In the genomic region with DNA sequence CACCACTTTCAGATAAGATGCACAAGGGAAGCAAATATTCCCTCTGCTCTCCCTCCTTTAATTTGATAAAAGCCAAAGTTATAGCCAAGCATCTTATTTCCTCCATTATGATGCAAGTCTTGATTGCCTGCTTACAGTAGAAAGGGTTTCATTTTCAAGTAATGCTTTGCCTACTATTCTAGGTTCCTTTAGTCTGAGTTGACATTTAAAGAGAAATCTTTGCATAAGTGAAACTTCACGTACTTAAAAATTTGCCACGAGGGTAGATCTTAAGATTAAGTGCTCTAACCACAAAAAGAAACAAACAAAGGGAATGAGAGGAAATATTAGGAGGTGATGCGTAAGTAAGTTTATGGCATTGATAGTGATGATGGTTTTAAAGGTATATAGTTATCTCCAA, we compare ENCODE assay signal across 10 cellular contexts.
A peak's percentile ranks its signal among the peaks of the same experiment; 100 is the strongest.
DNase-seq lines count a peak whose midpoint lies in the region; ATAC-seq and TF ChIP-seq lines count a peak whose summit lies in the region.
"Had no signal": no experiment of that assay in that cellular context is flagged by ENCODE, and none has a peak within 500 bp of the region (broad histone marks: within the 10 kb centered on the region; RNA-seq: fewer than 3 reads in every experiment).

No MANE protein-coding gene starts in this region.

- H3K9me3 ChIP-seq in A673 (ENCODE audit: low read depth, low read length, poor library complexity, severe bottlenecking): no peaks in the 10 kb centered on the region
- H3K9me3 ChIP-seq: breast epithelium had no signal

- H3K27me3 ChIP-seq in A673 (replicated peaks; ENCODE audit: insufficient read depth, low read depth, low read length, poor library complexity): no peaks in the 10 kb centered on the region
- H3K27me3 ChIP-seq: breast epithelium had no signal

- H3K4me1 Mint-ChIP-seq in activated naive CD8-positive, alpha-beta T cell treated with anti-CD3 and anti-CD28 coated beads, Interleukin-2, amount 10 ng/mL, durations not matched to agents 7 days and 5 days: peaks cover 7% of the 10 kb centered on the region
- no peaks in the 10 kb centered on the region for H3K4me1 Mint-ChIP-seq in glutamatergic neuron (ENCODE audit: low read depth, unreplicated experiment)

- H3K27me3 Mint-ChIP-seq in activated naive CD8-positive, alpha-beta T cell treated with anti-CD3 and anti-CD28 coated beads, Interleukin-2, amount 10 ng/mL, durations not matched to agents 7 days and 5 days: peaks cover 6% of the 10 kb centered on the region
- H3K27me3 Mint-ChIP-seq in glutamatergic neuron (ENCODE audit: unreplicated experiment): no peaks in the 10 kb centered on the region

- H3K36me3 ChIP-seq in A673 (ENCODE audit: insufficient read depth, low read length, poor library complexity, severe bottlenecking): no peaks in the 10 kb centered on the region
- H3K36me3 ChIP-seq: breast epithelium had no signal

- TF ChIP-seq CTCF in A673 (conservative IDR thresholded peaks at IDR 0.05; ENCODE audit: low read depth, low read length) (no peak), glutamatergic neuron (IDR thresholded peaks at IDR 0.05; ENCODE audit: partially characterized antibody, unreplicated experiment) (no peak)

- DNase-seq in activated naive CD8-positive, alpha-beta T cell treated with anti-CD3 and anti-CD28 coated beads, Interleukin-2, amount 10 ng/mL, durations not matched to agents 7 days and 5 days: no peak
- DNase-seq in A673 (ENCODE audit: low spot score): no peak
- no peak for DNase-seq in MV-4-11 (lab: John Stamatoyannopoulos, UW)
- no peak for DNase-seq in hippocampal formation (lab: John Stamatoyannopoulos, UW)
- DNase-seq in glutamatergic neuron: no peak
- DNase-seq: NCI-H748 treated with DMSO at 0.1 percent for 48 hours had no signal

- intact Hi-C loops in A673 (cut with micrococcal nuclease; ENCODE audit: unreplicated experiment): no loop called here

- POLR2A ChIA-PET in activated naive CD8-positive, alpha-beta T cell treated with anti-CD3 and anti-CD28 coated beads, Interleukin-2, amount 10 ng/mL, durations not matched to agents 7 days and 5 days (lab: Charles Lee): no interaction called here
- POLR2A ChIA-PET in A673 (lab: Charles Lee; ENCODE audit: low non-redundant PET): no interaction called here

- ATAC-seq in GM18867 (IDR thresholded peaks at IDR 0.05; ENCODE audit: unreplicated experiment) (peak; percentile 95), GM21529 (IDR thresholded peaks at IDR 0.05; ENCODE audit: unreplicated experiment) (peak; percentile 95), HG03159 (IDR thresholded peaks at IDR 0.05; ENCODE audit: unreplicated experiment) (peak; percentile 94)
- peak; percentile 39 for ATAC-seq in activated naive CD8-positive, alpha-beta T cell treated with anti-CD3 and anti-CD28 coated beads, Interleukin-2, amount 10 ng/mL, durations not matched to agents 7 days and 5 days (ENCODE audit: low read depth)

- no peak overlapping the region for H3K4me3 ChIP-seq in A673 (ENCODE audit: low read depth, low read length, poor library complexity, severe bottlenecking)
- H3K4me3 ChIP-seq: breast epithelium had no signal

- CTCF ChIA-PET in A673 (lab: Charles Lee): no interaction called here

- peak overlapping the region; percentile 72 for H3K27ac Mint-ChIP-seq in activated naive CD8-positive, alpha-beta T cell treated with anti-CD3 and anti-CD28 coated beads, Interleukin-2, amount 10 ng/mL, durations not matched to agents 7 days and 5 days
- H3K27ac Mint-ChIP-seq in glutamatergic neuron (ENCODE audit: unreplicated experiment): no peak overlapping the region

- H3K9me3 Mint-ChIP-seq in activated naive CD8-positive, alpha-beta T cell treated with anti-CD3 and anti-CD28 coated beads, Interleukin-2, amount 10 ng/mL, durations not matched to agents 7 days and 5 days: no peaks in the 10 kb centered on the region
- H3K9me3 Mint-ChIP-seq in glutamatergic neuron (ENCODE audit: unreplicated experiment): no peaks in the 10 kb centered on the region

- H3K36me3 Mint-ChIP-seq in activated naive CD8-positive, alpha-beta T cell treated with anti-CD3 and anti-CD28 coated beads, Interleukin-2, amount 10 ng/mL, durations not matched to agents 7 days and 5 days: no peaks in the 10 kb centered on the region
- no peaks in the 10 kb centered on the region for H3K36me3 Mint-ChIP-seq in glutamatergic neuron (ENCODE audit: unreplicated experiment)

- no TSS peak for BruUV-seq in A673 (replicated peaks; lab: Mats Ljungman, UMichigan)

- peak overlapping the region; percentile 61 for H3K4me3 Mint-ChIP-seq in activated naive CD8-positive, alpha-beta T cell treated with anti-CD3 and anti-CD28 coated beads, Interleukin-2, amount 10 ng/mL, durations not matched to agents 7 days and 5 days
- no peak overlapping the region for H3K4me3 Mint-ChIP-seq in glutamatergic neuron (ENCODE audit: unreplicated experiment)

- H3K4me1 ChIP-seq in A673 (ENCODE audit: insufficient read depth, low read length, poor library complexity, severe bottlenecking): no peaks in the 10 kb centered on the region
- H3K4me1 ChIP-seq: breast epithelium had no signal

- no peak overlapping the region for H3K27ac ChIP-seq in A673 (ENCODE audit: low read depth, low read length, poor library complexity, severe bottlenecking)
- H3K27ac ChIP-seq: breast epithelium had no signal

Comparison
In these comparisons a context has a peak if more than half of its experiments do, and no peak if none do; other contexts are left out.
1. ATAC-seq: peak in every context shown above with its lines; median percentile 95 in GM18867; 95 in GM21529; 94 in HG03159; 39 in activated naive CD8-positive, alpha-beta T cell treated with anti-CD3 and anti-CD28 coated beads, Interleukin-2, amount 10 ng/mL, durations not matched to agents 7 days and 5 days.